Comparison of ENCODE assay signal across 1 cellular context in genomic region chr1:36398370-36398977, GRCh38.
A peak's percentile ranks its signal among the peaks of the same experiment; 100 is the strongest.
TF ChIP-seq lines count a peak whose summit lies in the region.

No MANE protein-coding gene starts in this region.

TF ChIP-seq in K562, 482 proteins besides CTCF, POLR2A, EP300 and RAD21 (continued from another document and continues in another):
- TF ChIP-seq THAP12 (CRISPR knock-in tag; IDR thresholded peaks at IDR 0.05) (no peak), GTF2B (IDR thresholded peaks at IDR 0.05; ENCODE audit: extremely low read depth, insufficient read length) (no peak), ZNF766 (CRISPR knock-in tag; conservative IDR thresholded peaks at IDR 0.05) (peak; percentile 96), LCOR (CRISPR knock-in tag; IDR thresholded peaks at IDR 0.05) (no peak), ZBTB9 (CRISPR knock-in tag; IDR thresholded peaks at IDR 0.05) (peak; percentile 78; the same call in 1 of the 2 replicates), DLX4 (CRISPR knock-in tag; IDR thresholded peaks at IDR 0.05) (no peak), PCBP1 (IDR thresholded peaks at IDR 0.05; ENCODE audit: low read depth, low read length, poor library complexity, severe bottlenecking) (peak; percentile 8), ZNF217 (CRISPR knock-in tag; IDR thresholded peaks at IDR 0.05) (no peak), MCM5 (IDR thresholded peaks at IDR 0.05; ENCODE audit: low read depth) (no peak), FIP1L1 (IDR thresholded peaks at IDR 0.05; ENCODE audit: low read depth, low read length, poor library complexity, severe bottlenecking) (no peak), NRF1 (conservative IDR thresholded peaks at IDR 0.05 in 1 of 2, IDR thresholded peaks at IDR 0.05 in 1 of 2) (no peak), PTRF (tag; IDR thresholded peaks at IDR 0.05) (peak; percentile 96), CUX1 (CRISPR knock-in tag; IDR thresholded peaks at IDR 0.05) (peak; percentile 95), NFE2L1 (tag; IDR thresholded peaks at IDR 0.05; ENCODE audit: borderline replicate concordance, low read depth) (peak; percentile 68), HIVEP1 (CRISPR knock-in tag; IDR thresholded peaks at IDR 0.05) (peak; percentile 88), JUN (IDR thresholded peaks at IDR 0.05; ENCODE audit: borderline replicate concordance, low read depth, low read length) (no peak), JUN (CRISPR knock-in tag; IDR thresholded peaks at IDR 0.05; ENCODE audit: borderline replicate concordance) (no peak), CCAR2 (IDR thresholded peaks at IDR 0.05; ENCODE audit: low read depth, low read length) (no peak), HNRNPUL1 (IDR thresholded peaks at IDR 0.05; ENCODE audit: low read length) (no peak), RAD51 (IDR thresholded peaks at IDR 0.05; ENCODE audit: borderline replicate concordance, low read depth) (no peak), ZNF175 (CRISPR knock-in tag; IDR thresholded peaks at IDR 0.05; ENCODE audit: low read depth) (peak; percentile 98), ZBTB34 (CRISPR knock-in tag; IDR thresholded peaks at IDR 0.05) (peak; percentile 83; the same call in 1 of the 2 replicates), TBL1XR1 (IDR thresholded peaks at IDR 0.05; ENCODE audit: low read length in 2 of 2) (no peak), ZNF174 (CRISPR knock-in tag; IDR thresholded peaks at IDR 0.05) (no peak), ZNF740 (CRISPR knock-in tag; IDR thresholded peaks at IDR 0.05) (no peak), ZNF740 (tag; IDR thresholded peaks at IDR 0.05) (peak in 1 of 2 experiments; percentile 98; a peak in 2 of 4 replicates), FOXM1 (IDR thresholded peaks at IDR 0.05; ENCODE audit: low read depth) (no peak), FOXM1 (CRISPR knock-in tag; IDR thresholded peaks at IDR 0.05; ENCODE audit: low read depth) (no peak), BCLAF1 (IDR thresholded peaks at IDR 0.05; ENCODE audit: borderline replicate concordance in 1 of 2, control insufficient read depth in 1 of 2, low read depth in 2 of 2, low read length in 1 of 2) (no peak), HMG20A (CRISPR knock-in tag; conservative IDR thresholded peaks at IDR 0.05) (no peak), CSDE1 (IDR thresholded peaks at IDR 0.05) (no peak), ZC3H4 (CRISPR knock-in tag; IDR thresholded peaks at IDR 0.05; ENCODE audit: borderline replicate concordance) (no peak), SOX6 (IDR thresholded peaks at IDR 0.05) (no peak), ZNF586 (CRISPR knock-in tag; conservative IDR thresholded peaks at IDR 0.05) (no peak), ZNF143 (CRISPR knock-in tag; IDR thresholded peaks at IDR 0.05) (no peak), XRCC3 (IDR thresholded peaks at IDR 0.05) (no peak), RBM34 (IDR thresholded peaks at IDR 0.05; ENCODE audit: borderline replicate concordance, insufficient read depth, low read length) (no peak), TRIM28 (IDR thresholded peaks at IDR 0.05) (no peak), ZNF184 (CRISPR knock-in tag; IDR thresholded peaks at IDR 0.05) (no peak), ZFP91 (CRISPR knock-in tag; IDR thresholded peaks at IDR 0.05) (no peak), ZNF133 (CRISPR knock-in tag; IDR thresholded peaks at IDR 0.05) (0 out of 2 replicates have a peak, but pooled peaks have one; percentile 43), PURB (CRISPR knock-in tag; IDR thresholded peaks at IDR 0.05; ENCODE audit: low read depth) (no peak), TBP (optimal IDR thresholded peaks at IDR 0.05; ENCODE audit: low read depth, low read length) (no peak), NONO (IDR thresholded peaks at IDR 0.05; ENCODE audit: low read depth in 2 of 2, low read length in 1 of 2) (no peak), TAL1 (IDR thresholded peaks at IDR 0.05) (no peak), CREBBP (IDR thresholded peaks at IDR 0.05; ENCODE audit: low read depth, low read length) (no peak), E4F1 (CRISPR knock-in tag; IDR thresholded peaks at IDR 0.05; ENCODE audit: borderline replicate concordance) (no peak), TCF7L2 (IDR thresholded peaks at IDR 0.05; ENCODE audit: low read depth, low read length) (no peak), TRIM24 (IDR thresholded peaks at IDR 0.05) (no peak)
